ENCODE assay signal across 1 cellular context in genomic region chr22:24703101-24703500, GRCh38.
TF ChIP-seq lines count a peak whose summit lies in the region.

No MANE protein-coding gene starts in this region.

TF ChIP-seq in HepG2, 621 proteins besides CTCF, POLR2A, EP300 and RAD21 (continued from another document and continues in another):
- TF ChIP-seq, protein P1, sequence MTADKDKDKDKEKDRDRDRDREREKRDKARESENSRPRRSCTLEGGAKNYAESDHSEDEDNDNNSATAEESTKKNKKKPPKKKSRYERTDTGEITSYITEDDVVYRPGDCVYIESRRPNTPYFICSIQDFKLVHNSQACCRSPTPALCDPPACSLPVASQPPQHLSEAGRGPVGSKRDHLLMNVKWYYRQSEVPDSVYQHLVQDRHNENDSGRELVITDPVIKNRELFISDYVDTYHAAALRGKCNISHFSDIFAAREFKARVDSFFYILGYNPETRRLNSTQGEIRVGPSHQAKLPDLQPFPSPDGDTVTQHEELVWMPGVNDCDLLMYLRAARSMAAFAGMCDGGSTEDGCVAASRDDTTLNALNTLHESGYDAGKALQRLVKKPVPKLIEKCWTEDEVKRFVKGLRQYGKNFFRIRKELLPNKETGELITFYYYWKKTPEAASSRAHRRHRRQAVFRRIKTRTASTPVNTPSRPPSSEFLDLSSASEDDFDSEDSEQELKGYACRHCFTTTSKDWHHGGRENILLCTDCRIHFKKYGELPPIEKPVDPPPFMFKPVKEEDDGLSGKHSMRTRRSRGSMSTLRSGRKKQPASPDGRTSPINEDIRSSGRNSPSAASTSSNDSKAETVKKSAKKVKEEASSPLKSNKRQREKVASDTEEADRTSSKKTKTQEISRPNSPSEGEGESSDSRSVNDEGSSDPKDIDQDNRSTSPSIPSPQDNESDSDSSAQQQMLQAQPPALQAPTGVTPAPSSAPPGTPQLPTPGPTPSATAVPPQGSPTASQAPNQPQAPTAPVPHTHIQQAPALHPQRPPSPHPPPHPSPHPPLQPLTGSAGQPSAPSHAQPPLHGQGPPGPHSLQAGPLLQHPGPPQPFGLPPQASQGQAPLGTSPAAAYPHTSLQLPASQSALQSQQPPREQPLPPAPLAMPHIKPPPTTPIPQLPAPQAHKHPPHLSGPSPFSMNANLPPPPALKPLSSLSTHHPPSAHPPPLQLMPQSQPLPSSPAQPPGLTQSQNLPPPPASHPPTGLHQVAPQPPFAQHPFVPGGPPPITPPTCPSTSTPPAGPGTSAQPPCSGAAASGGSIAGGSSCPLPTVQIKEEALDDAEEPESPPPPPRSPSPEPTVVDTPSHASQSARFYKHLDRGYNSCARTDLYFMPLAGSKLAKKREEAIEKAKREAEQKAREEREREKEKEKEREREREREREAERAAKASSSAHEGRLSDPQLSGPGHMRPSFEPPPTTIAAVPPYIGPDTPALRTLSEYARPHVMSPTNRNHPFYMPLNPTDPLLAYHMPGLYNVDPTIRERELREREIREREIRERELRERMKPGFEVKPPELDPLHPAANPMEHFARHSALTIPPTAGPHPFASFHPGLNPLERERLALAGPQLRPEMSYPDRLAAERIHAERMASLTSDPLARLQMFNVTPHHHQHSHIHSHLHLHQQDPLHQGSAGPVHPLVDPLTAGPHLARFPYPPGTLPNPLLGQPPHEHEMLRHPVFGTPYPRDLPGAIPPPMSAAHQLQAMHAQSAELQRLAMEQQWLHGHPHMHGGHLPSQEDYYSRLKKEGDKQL (CRISPR knock-in tag; IDR thresholded peaks at IDR 0.05; ENCODE audit: low read depth): no peak
- peak; percentile 41; the same call in 1 of the 2 replicates for TF ChIP-seq TARDBP (CRISPR knock-in tag; IDR thresholded peaks at IDR 0.05)
- TF ChIP-seq, protein P2, sequence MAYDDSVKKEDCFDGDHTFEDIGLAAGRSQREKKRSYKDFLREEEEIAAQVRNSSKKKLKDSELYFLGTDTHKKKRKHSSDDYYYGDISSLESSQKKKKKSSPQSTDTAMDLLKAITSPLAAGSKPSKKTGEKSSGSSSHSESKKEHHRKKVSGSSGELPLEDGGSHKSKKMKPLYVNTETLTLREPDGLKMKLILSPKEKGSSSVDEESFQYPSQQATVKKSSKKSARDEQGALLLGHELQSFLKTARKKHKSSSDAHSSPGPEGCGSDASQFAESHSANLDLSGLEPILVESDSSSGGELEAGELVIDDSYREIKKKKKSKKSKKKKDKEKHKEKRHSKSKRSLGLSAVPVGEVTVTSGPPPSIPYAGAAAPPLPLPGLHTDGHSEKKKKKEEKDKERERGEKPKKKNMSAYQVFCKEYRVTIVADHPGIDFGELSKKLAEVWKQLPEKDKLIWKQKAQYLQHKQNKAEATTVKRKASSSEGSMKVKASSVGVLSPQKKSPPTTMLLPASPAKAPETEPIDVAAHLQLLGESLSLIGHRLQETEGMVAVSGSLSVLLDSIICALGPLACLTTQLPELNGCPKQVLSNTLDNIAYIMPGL (CRISPR knock-in tag; IDR thresholded peaks at IDR 0.05; ENCODE audit: borderline replicate concordance in 1 of 2, low read depth in 1 of 2): 0 out of 4 replicates have a peak, but pooled peaks of 1 of the 2 experiments have one; percentile 51
- TF ChIP-seq ZNF468 (CRISPR knock-in tag; IDR thresholded peaks at IDR 0.05): no peak
- TF ChIP-seq IKZF5 (CRISPR knock-in tag; IDR thresholded peaks at IDR 0.05): peak; percentile 85
- TF ChIP-seq XRCC5 (optimal IDR thresholded peaks at IDR 0.05; ENCODE audit: low read length): no peak
- TF ChIP-seq ZNF24 (IDR thresholded peaks at IDR 0.05): no peak
- peak; percentile 70; the same call in 1 of the 2 replicates for TF ChIP-seq YEATS2 (CRISPR knock-in tag; IDR thresholded peaks at IDR 0.05; ENCODE audit: borderline replicate concordance)
- TF ChIP-seq ZNF281 (CRISPR knock-in tag; IDR thresholded peaks at IDR 0.05; ENCODE audit: borderline replicate concordance): peak; percentile 70; the same call in 1 of the 2 replicates
- TF ChIP-seq NFE2L2 (IDR thresholded peaks at IDR 0.05; ENCODE audit: low read length): no peak
- no peak for TF ChIP-seq SMYD3 (CRISPR knock-in tag; IDR thresholded peaks at IDR 0.05)
- no peak for TF ChIP-seq ASH2L (IDR thresholded peaks at IDR 0.05; ENCODE audit: insufficient read length, low read depth, low read length)
- TF ChIP-seq ZGPAT (CRISPR knock-in tag; IDR thresholded peaks at IDR 0.05): peak; percentile 67; the same call in 1 of the 2 replicates
- TF ChIP-seq ZNF260 (CRISPR knock-in tag; IDR thresholded peaks at IDR 0.05; ENCODE audit: borderline replicate concordance, low read depth): no peak
- no peak for TF ChIP-seq KAT7 (CRISPR knock-in tag; IDR thresholded peaks at IDR 0.05; ENCODE audit: borderline replicate concordance)
- TF ChIP-seq E2F2 (CRISPR knock-in tag; IDR thresholded peaks at IDR 0.05; ENCODE audit: borderline replicate concordance): no peak
- 0 out of 2 replicates have a peak, but pooled peaks have one; percentile 36 for TF ChIP-seq REPIN1 (CRISPR knock-in tag; IDR thresholded peaks at IDR 0.05; ENCODE audit: borderline replicate concordance, low read depth)
- TF ChIP-seq ELF4 (CRISPR knock-in tag; IDR thresholded peaks at IDR 0.05; ENCODE audit: borderline replicate concordance): no peak
- TF ChIP-seq MTF2 (CRISPR knock-in tag; IDR thresholded peaks at IDR 0.05; ENCODE audit: borderline replicate concordance): no peak
- TF ChIP-seq PRDM10 (CRISPR knock-in tag; IDR thresholded peaks at IDR 0.05; ENCODE audit: low read depth): no peak
- TF ChIP-seq, protein P3, sequence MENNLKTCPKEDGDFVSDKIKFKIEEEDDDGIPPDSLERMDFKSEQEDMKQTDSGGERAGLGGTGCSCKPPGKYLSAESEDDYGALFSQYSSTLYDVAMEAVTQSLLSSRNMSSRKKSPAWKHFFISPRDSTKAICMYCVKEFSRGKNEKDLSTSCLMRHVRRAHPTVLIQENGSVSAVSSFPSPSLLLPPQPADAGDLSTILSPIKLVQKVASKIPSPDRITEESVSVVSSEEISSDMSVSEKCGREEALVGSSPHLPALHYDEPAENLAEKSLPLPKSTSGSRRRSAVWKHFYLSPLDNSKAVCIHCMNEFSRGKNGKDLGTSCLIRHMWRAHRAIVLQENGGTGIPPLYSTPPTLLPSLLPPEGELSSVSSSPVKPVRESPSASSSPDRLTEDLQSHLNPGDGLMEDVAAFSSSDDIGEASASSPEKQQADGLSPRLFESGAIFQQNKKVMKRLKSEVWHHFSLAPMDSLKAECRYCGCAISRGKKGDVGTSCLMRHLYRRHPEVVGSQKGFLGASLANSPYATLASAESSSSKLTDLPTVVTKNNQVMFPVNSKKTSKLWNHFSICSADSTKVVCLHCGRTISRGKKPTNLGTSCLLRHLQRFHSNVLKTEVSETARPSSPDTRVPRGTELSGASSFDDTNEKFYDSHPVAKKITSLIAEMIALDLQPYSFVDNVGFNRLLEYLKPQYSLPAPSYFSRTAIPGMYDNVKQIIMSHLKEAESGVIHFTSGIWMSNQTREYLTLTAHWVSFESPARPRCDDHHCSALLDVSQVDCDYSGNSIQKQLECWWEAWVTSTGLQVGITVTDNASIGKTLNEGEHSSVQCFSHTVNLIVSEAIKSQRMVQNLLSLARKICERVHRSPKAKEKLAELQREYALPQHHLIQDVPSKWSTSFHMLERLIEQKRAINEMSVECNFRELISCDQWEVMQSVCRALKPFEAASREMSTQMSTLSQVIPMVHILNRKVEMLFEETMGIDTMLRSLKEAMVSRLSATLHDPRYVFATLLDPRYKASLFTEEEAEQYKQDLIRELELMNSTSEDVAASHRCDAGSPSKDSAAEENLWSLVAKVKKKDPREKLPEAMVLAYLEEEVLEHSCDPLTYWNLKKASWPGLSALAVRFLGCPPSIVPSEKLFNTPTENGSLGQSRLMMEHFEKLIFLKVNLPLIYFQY (CRISPR knock-in tag; IDR thresholded peaks at IDR 0.05; ENCODE audit: borderline replicate concordance): peak; percentile 36; the same call in 1 of the 2 replicates
- TF ChIP-seq ZNF569 (CRISPR knock-in tag; IDR thresholded peaks at IDR 0.05; ENCODE audit: borderline replicate concordance): no peak
- TF ChIP-seq, protein P4, sequence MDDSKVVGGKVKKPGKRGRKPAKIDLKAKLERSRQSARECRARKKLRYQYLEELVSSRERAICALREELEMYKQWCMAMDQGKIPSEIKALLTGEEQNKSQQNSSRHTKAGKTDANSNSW (CRISPR knock-in tag; IDR thresholded peaks at IDR 0.05; ENCODE audit: borderline replicate concordance): no peak
- TF ChIP-seq, protein P5, sequence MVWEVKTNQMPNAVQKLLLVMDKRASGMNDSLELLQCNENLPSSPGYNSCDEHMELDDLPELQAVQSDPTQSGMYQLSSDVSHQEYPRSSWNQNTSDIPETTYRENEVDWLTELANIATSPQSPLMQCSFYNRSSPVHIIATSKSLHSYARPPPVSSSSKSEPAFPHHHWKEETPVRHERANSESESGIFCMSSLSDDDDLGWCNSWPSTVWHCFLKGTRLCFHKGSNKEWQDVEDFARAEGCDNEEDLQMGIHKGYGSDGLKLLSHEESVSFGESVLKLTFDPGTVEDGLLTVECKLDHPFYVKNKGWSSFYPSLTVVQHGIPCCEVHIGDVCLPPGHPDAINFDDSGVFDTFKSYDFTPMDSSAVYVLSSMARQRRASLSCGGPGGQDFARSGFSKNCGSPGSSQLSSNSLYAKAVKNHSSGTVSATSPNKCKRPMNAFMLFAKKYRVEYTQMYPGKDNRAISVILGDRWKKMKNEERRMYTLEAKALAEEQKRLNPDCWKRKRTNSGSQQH (CRISPR knock-in tag; IDR thresholded peaks at IDR 0.05; ENCODE audit: low read depth): peak; percentile 61
